Comparison of ENCODE assay signal across 34 cellular contexts in genomic region chr10:128594688-128595087, GRCh38.
"Had no signal": no experiment of that assay in that cellular context is flagged by ENCODE, and none has a peak within 500 bp of the region (broad histone marks: within the 10 kb centered on the region; RNA-seq: fewer than 3 reads in every experiment).

No MANE protein-coding gene starts in this region.

- FAIRE-seq: astrocyte, bronchial epithelial cell had no signal

- DNase-seq: activated effector memory CD4-positive, alpha-beta T cell treated with anti-CD3 and anti-CD28 coated beads, Interleukin-2, amount 50 U/mL, for 16 hours; activated effector memory CD4-positive, alpha-beta T cell treated with Interleukin-2 at 50 U/mL for 16 hours; activated gamma-delta T cell; activated gamma-delta T cell treated with Interleukin-2 at 50 U/mL for 16 hours; activated naive CD4-positive, alpha-beta T cell; activated naive CD4-positive, alpha-beta T cell treated with anti-CD3 and anti-CD28 coated beads for 36 hours; activated naive CD4-positive, alpha-beta T cell treated with anti-CD3 and anti-CD28 coated beads, Interleukin-2, amount 10 ng/mL, durations not matched to agents 7 days and 5 days; activated naive CD4-positive, alpha-beta T cell treated with anti-CD3 and anti-CD28 coated beads, Interleukin-2, amount 50 U/mL, for 16 hours; activated naive CD4-positive, alpha-beta T cell treated with Interleukin-2 at 50 U/mL for 16 hours; activated naive CD8-positive, alpha-beta T cell treated with anti-CD3 and anti-CD28 coated beads for 36 hours; activated naive CD8-positive, alpha-beta T cell treated with anti-CD3 and anti-CD28 coated beads, Interleukin-2, amount 10 ng/mL, durations not matched to agents 7 days and 5 days; activated naive CD8-positive, alpha-beta T cell treated with anti-CD3 and anti-CD28 coated beads, Interleukin-2, amount 50 U/mL, for 24 hours; activated T-cell treated with anti-CD3 and anti-CD28 coated beads, Interleukin-2, amount 50 U/mL, for 1 hour; activated T-cell treated with anti-CD3 and anti-CD28 coated beads, Interleukin-2, amount 50 U/mL, for 24 hours; activated T-cell treated with anti-CD3 and anti-CD28 coated beads, Interleukin-2, amount 50 U/mL, for 4 hours; activated T-cell treated with anti-CD3 and anti-CD28 coated beads, Interleukin-2, amount 50 U/mL, for 48 hours; activated T-cell treated with anti-CD3 and anti-CD28 coated beads, Interleukin-2, amount 50 U/mL, for 72 hours; adrenal gland; amniotic stem cell; amygdala; anterior cingulate cortex; aorta; body of pancreas; brain microvascular endothelial cell; caudate nucleus; central memory CD4-positive, alpha-beta T cell; cerebellar nuclear complex had no signal

- H3K27me3 ChIP-seq: adrenal gland, ascending aorta, body of pancreas, brain microvascular endothelial cell, breast epithelium, cardiac muscle cell had no signal

- H3K27ac ChIP-seq: adrenal gland, ascending aorta, body of pancreas, brain microvascular endothelial cell, breast epithelium, cardiac muscle cell had no signal

- H3K36me3 ChIP-seq: adrenal gland, ascending aorta, brain microvascular endothelial cell, breast epithelium, cardiac muscle cell had no signal

- H3K4me3 ChIP-seq: adrenal gland, ascending aorta, body of pancreas, breast epithelium, cardiac muscle cell had no signal

- ATAC-seq: activated naive CD4-positive, alpha-beta T cell treated with anti-CD3 and anti-CD28 coated beads, Interleukin-2, amount 50 U/mL, for 72 hours; activated naive CD8-positive, alpha-beta T cell treated with anti-CD3 and anti-CD28 coated beads, Interleukin-2, amount 50 U/mL, for 24 hours; activated T-cell treated with anti-CD3 and anti-CD28 coated beads, Interleukin-2, amount 50 U/mL, for 4 hours; activated T-cell treated with anti-CD3 and anti-CD28 coated beads, Interleukin-2, amount 50 U/mL, for 72 hours; activated T-helper 17 cell treated with anti-CD3 and anti-CD28 coated beads, Interleukin-2, amount 50 U/mL, for 72 hours; body of pancreas had no signal

- H3K9me3 ChIP-seq: adrenal gland, ascending aorta, body of pancreas had no signal

- H3K4me1 ChIP-seq: adrenal gland, ascending aorta, body of pancreas, breast epithelium had no signal
